Comparison of ENCODE assay signal across 13 cellular contexts in the genomic region with DNA sequence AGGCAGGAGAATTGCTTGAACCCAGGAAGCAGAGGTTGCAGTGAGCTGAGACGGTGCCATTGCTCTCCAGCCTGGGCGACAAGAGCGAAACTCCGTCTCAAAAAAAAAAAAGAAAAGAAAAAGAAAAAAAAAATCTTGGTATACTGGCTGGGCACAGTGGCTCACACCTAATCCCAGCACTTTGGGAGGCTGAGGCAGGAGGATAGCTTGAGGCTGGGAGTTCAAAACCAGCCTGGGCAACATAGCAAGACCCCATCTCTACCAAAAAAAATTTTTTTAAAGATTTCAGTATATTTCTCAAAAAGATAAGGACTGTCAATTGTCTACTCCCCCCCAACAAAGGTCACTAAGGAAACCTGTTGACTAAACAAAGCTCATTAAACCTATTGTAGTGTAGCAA. TPM values are rescaled to one million over a fixed set of nuclear protein-coding genes. Genes with fewer than 3 reads are reported as not detected.
"Had no signal": no experiment of that assay in that cellular context is flagged by ENCODE, and none has a peak within 500 bp of the region (broad histone marks: within the 10 kb centered on the region; RNA-seq: fewer than 3 reads in every experiment).

No MANE protein-coding gene starts in this region.

RNA-seq across cellular contexts. Expression of gene CFAP68, which starts 5.7 kb away (rescaled TPM):
- total RNA-seq: ascending aorta had no signal

RNA-seq across cellular contexts. Expression of gene CRYAB, which starts 26.5 kb away (rescaled TPM):
- total RNA-seq: activated naive CD4-positive, alpha-beta T cell treated with anti-CD3 and anti-CD28 coated beads for 36 hours; activated naive CD4-positive, alpha-beta T cell treated with anti-CD3 and anti-CD28 coated beads, Interleukin-2, amount 50 U/mL, for 72 hours; activated naive CD8-positive, alpha-beta T cell treated with anti-CD3 and anti-CD28 coated beads for 36 hours; activated naive CD8-positive, alpha-beta T cell treated with anti-CD3 and anti-CD28 coated beads, Interleukin-2, amount 10 ng/mL, durations not matched to agents 7 days and 5 days; activated T-cell treated with anti-CD3 and anti-CD28 coated beads, Interleukin-2, amount 50 U/mL, for 72 hours; activated T-helper 1 cell treated with anti-CD3 and anti-CD28 coated beads, Interleukin-12 subunit alpha, Interleukin-12 subunit beta, Interleukin-2, Interleukin-4 antibody, amounts not matched to agents 30 ng/mL and 10 ng/mL and 1 ng/mL, durations not matched to agents 14 hours and 24 hours and 36 hours; activated T-helper 17 cell treated with anti-CD3 and anti-CD28 coated beads, Interleukin-2, amount 50 U/mL, for 72 hours; activated T-helper 2 cell treated with anti-CD3 and anti-CD28 coated beads, Interferon-gamma antibody, Interleukin-2, Interleukin-4, amounts not matched to agents 10 μg/mL and 5 μg/mL and 100 μg/mL, durations not matched to agents 14 hours and 24 hours and 36 hours; bronchial epithelial cell had no signal

RNA-seq across cellular contexts. Expression of gene HSPB2, which starts 27.5 kb away (rescaled TPM):
- total RNA-seq: activated naive CD4-positive, alpha-beta T cell treated with anti-CD3 and anti-CD28 coated beads for 36 hours; activated naive CD4-positive, alpha-beta T cell treated with anti-CD3 and anti-CD28 coated beads, Interleukin-2, amount 50 U/mL, for 72 hours; activated naive CD8-positive, alpha-beta T cell treated with anti-CD3 and anti-CD28 coated beads for 36 hours; activated T-cell treated with anti-CD3 and anti-CD28 coated beads, Interleukin-2, amount 50 U/mL, for 4 hours; activated T-helper 1 cell treated with anti-CD3 and anti-CD28 coated beads, Interleukin-12 subunit alpha, Interleukin-12 subunit beta, Interleukin-2, Interleukin-4 antibody, amounts not matched to agents 30 ng/mL and 10 ng/mL and 1 ng/mL, durations not matched to agents 14 hours and 24 hours and 36 hours; activated T-helper 2 cell treated with anti-CD3 and anti-CD28 coated beads, Interferon-gamma antibody, Interleukin-2, Interleukin-4, amounts not matched to agents 10 μg/mL and 5 μg/mL and 100 μg/mL, durations not matched to agents 14 hours and 24 hours and 36 hours; ascending aorta; astrocyte; body of pancreas; bronchial epithelial cell had no signal
